In the genomic region with DNA sequence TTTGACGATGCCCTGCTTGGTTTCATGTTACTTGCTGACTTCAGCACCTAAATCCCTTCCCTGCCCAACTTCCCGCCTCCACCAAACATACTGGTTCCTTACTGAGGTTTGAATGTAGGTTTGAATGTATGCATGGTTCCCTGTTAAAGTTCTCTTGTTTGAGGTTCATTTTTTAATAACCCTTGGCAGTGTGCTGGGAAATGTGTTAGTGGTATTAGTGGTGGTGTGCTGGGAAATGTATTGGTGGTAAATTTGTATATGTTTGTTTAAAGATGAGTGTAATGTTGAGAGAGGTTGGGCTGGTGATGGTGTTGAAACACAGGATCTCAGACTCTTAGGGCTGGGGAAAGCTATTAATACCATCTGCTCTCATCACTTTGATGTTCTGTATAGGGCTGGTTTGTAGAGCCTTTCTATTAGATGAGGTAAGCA, we compare ENCODE assay signal across 2 cellular contexts.
TF ChIP-seq lines count a peak whose summit lies in the region.

No MANE protein-coding gene starts in this region.

TF ChIP-seq in HEK293, 187 proteins besides CTCF, POLR2A, EP300 and RAD21 (continued from another document):
- TF ChIP-seq ZNF174 (tag by site-specific recombination; IDR thresholded peaks at IDR 0.05): no peak
- TF ChIP-seq ZSCAN16 (tag by site-specific recombination; IDR thresholded peaks at IDR 0.05): peak; percentile 67; the same call in 1 of the 2 replicates
- TF ChIP-seq ZBTB48 (tag by site-specific recombination; IDR thresholded peaks at IDR 0.05): peak; percentile 45; the same call in 1 of the 2 replicates
- TF ChIP-seq ZNF600 (tag by site-specific recombination; IDR thresholded peaks at IDR 0.05): peak; percentile 66
- peak; percentile 74 for TF ChIP-seq ZBTB20 (tag by site-specific recombination; IDR thresholded peaks at IDR 0.05)
- TF ChIP-seq, protein P1, sequence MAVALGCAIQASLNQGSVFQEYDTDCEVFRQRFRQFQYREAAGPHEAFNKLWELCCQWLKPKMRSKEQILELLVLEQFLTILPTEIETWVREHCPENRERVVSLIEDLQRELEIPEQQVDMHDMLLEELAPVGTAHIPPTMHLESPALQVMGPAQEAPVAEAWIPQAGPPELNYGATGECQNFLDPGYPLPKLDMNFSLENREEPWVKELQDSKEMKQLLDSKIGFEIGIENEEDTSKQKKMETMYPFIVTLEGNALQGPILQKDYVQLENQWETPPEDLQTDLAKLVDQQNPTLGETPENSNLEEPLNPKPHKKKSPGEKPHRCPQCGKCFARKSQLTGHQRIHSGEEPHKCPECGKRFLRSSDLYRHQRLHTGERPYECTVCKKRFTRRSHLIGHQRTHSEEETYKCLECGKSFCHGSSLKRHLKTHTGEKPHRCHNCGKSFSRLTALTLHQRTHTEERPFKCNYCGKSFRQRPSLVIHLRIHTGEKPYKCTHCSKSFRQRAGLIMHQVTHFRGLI (tag by site-specific recombination; IDR thresholded peaks at IDR 0.05): peak; percentile 94
- peak; percentile 66; the same call in 1 of the 2 replicates for TF ChIP-seq MZF1 (tag by site-specific recombination; IDR thresholded peaks at IDR 0.05; ENCODE audit: borderline replicate concordance)
- peak; percentile 46 for TF ChIP-seq ZNF335 (tag by site-specific recombination; conservative IDR thresholded peaks at IDR 0.05)

TF ChIP-seq in H1, 55 proteins besides CTCF, POLR2A, EP300 and RAD21 (continued from another document):
- TF ChIP-seq SP1 (IDR thresholded peaks at IDR 0.05; ENCODE audit: low read depth, low read length): no peak
- TF ChIP-seq SIN3A (conservative IDR thresholded peaks at IDR 0.05 in 1 of 2, IDR thresholded peaks at IDR 0.05 in 1 of 2; ENCODE audit: low read depth in 1 of 2, low read length in 2 of 2): no peak
- no peak for TF ChIP-seq NANOG (IDR thresholded peaks at IDR 0.05; ENCODE audit: insufficient read depth, low read depth, low read length, poor library complexity, severe bottlenecking)
- TF ChIP-seq CBX8 (IDR thresholded peaks at IDR 0.05; ENCODE audit: borderline replicate concordance, low read depth, low read length): no peak
- TF ChIP-seq BCL11A (IDR thresholded peaks at IDR 0.05; ENCODE audit: low read depth in 2 of 2, low read length in 2 of 2): no peak
- TF ChIP-seq NRF1 (IDR thresholded peaks at IDR 0.05; ENCODE audit: low read depth, low read length): no peak
- no peak for TF ChIP-seq BRCA1 (IDR thresholded peaks at IDR 0.05; ENCODE audit: low read depth, low read length)
- TF ChIP-seq ASH2L (IDR thresholded peaks at IDR 0.05; ENCODE audit: low read length): no peak
- TF ChIP-seq, protein P2, sequence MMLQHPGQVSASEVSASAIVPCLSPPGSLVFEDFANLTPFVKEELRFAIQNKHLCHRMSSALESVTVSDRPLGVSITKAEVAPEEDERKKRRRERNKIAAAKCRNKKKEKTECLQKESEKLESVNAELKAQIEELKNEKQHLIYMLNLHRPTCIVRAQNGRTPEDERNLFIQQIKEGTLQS (IDR thresholded peaks at IDR 0.05; ENCODE audit: insufficient read depth, low read depth, low read length): no peak
- TF ChIP-seq POU5F1 (IDR thresholded peaks at IDR 0.05; ENCODE audit: low read depth, low read length): no peak
- no peak for TF ChIP-seq TBP (IDR thresholded peaks at IDR 0.05; ENCODE audit: low read depth, low read length)
- no peak for TF ChIP-seq CHD1 (IDR thresholded peaks at IDR 0.05; ENCODE audit: low read depth, low read length)
- TF ChIP-seq HDAC2 (IDR thresholded peaks at IDR 0.05; ENCODE audit: borderline replicate concordance in 1 of 2, low read depth in 2 of 2, low read length in 2 of 2): no peak
